8 cellular contexts compared by ENCODE assay signal in genomic region chr22:49936018-49936972, GRCh38. TPM values are rescaled to one million over a fixed set of nuclear protein-coding genes. Genes with fewer than 3 reads are reported as not detected.
DNase-seq lines count a peak whose midpoint lies in the region; ATAC-seq and TF ChIP-seq lines count a peak whose summit lies in the region.

No MANE protein-coding gene starts in this region.

- peak overlapping the region; percentile 57 for H3K27ac ChIP-seq in CD8-positive, alpha-beta memory T cell (ENCODE audit: low read depth, low read length)
- H3K27ac ChIP-seq in RWPE2 (ENCODE audit: poor library complexity, severe bottlenecking) (peak overlapping the region; percentile 33), gastroesophageal sphincter (peak overlapping the region; percentile 62 to 98 (median 93)), testis (peak overlapping the region; percentile 44 to 95)

- 35% methylated on average over 7 of the region's 52 CpGs; no CpG with 5 or more reads in 1 of the 2 donors for WGBS in gastroesophageal sphincter (ENCODE audit: low coverage in 1 of 2), 2 donors
- whole genome bisulfite sequencing in testis, 2 donors = 6 to 17% methylated on average over 13 to 51 of the region's 52 CpGs

- H3K36me3 Mint-ChIP-seq in CD8-positive, alpha-beta memory T cell = no peaks in the 10 kb centered on the region

- no peak for TF ChIP-seq EP300 in gastroesophageal sphincter (IDR thresholded peaks at IDR 0.05)

- H3K36me3 ChIP-seq in CD8-positive, alpha-beta memory T cell (ENCODE audit: insufficient read depth, low read length) = no peaks in the 10 kb centered on the region
- H3K36me3 ChIP-seq in RWPE2 (ENCODE audit: low read depth) = no peaks in the 10 kb centered on the region
- H3K36me3 ChIP-seq in gastroesophageal sphincter = no peaks in the 10 kb centered on the region
- H3K36me3 ChIP-seq in testis (ENCODE audit: low read depth, missing control alignments) = no peaks in the 10 kb centered on the region

- intact Hi-C loops in testis (cut with DNase I; ENCODE audit: low total_unique reads) = no loop called here

- DNase-seq in CD8-positive, alpha-beta memory T cell = peak; percentile 84 to 93 (median 87)
- DNase-seq in HK-2 (ENCODE audit: unreplicated experiment) = peak; percentile 93
- DNase-seq in RWPE2 (ENCODE audit: low spot score) = no peak
- DNase-seq in activated gamma-delta T cell treated with Interleukin-2 at 50 U/mL for 16 hours = peak; percentile 79
- DNase-seq in occipital lobe (lab: John Stamatoyannopoulos, UW) = peak; percentile 60
- peak; percentile 94 for DNase-seq in testis

- H3K4me1 ChIP-seq in CD8-positive, alpha-beta memory T cell (ENCODE audit: insufficient read depth, low read length) = peaks cover 20% of the 10 kb centered on the region
- H3K4me1 ChIP-seq in RWPE2 (ENCODE audit: insufficient read depth, poor library complexity, severe bottlenecking) (peaks cover 10% of the 10 kb centered on the region), gastroesophageal sphincter (peaks cover 0 to 74% (median 37%) of the 10 kb centered on the region in 3 donors), testis (peaks cover 44% of the 10 kb centered on the region)

- H3K4me3 ChIP-seq in CD8-positive, alpha-beta memory T cell (ENCODE audit: low read length) = peak overlapping the region; percentile 32
- H3K4me3 ChIP-seq in RWPE2 (ENCODE audit: severe bottlenecking) (peak overlapping the region; percentile 16), gastroesophageal sphincter (peak overlapping the region; percentile 49 to 61), testis (peak overlapping the region in 1 of 2 donors; percentile 29)

- POLR2A ChIA-PET in CD8-positive, alpha-beta memory T cell (lab: Charles Lee) = interaction anchor here (0.5 to 1.4 kb wide), 6 partner anchors 20 to 85 kb away, joined by 3 to 8 read pairs (median 4); partner anchors contain the start of gene PIM3

- TF ChIP-seq CTCF in RWPE2 (IDR thresholded peaks at IDR 0.05; ENCODE audit: poor library complexity, severe bottlenecking) (no peak), gastroesophageal sphincter (IDR thresholded peaks at IDR 0.05) (peak in 1 of 4 experiments; percentile 12), testis (IDR thresholded peaks at IDR 0.05) (no peak)

- peak; percentile 44 for ATAC-seq in GM19467 (IDR thresholded peaks at IDR 0.05; ENCODE audit: unreplicated experiment)
- ATAC-seq in RWPE2 (ENCODE audit: low read depth) = peak; percentile 69
- peak; percentile 84 for ATAC-seq in gastroesophageal sphincter

- peaks cover 6 to 22% (median 9%) of the 10 kb centered on the region in 3 donors for H3K4me1 Mint-ChIP-seq in CD8-positive, alpha-beta memory T cell

- H3K9me3 Mint-ChIP-seq in CD8-positive, alpha-beta memory T cell = no peaks in the 10 kb centered on the region

- CTCF ChIA-PET in CD8-positive, alpha-beta memory T cell (lab: Charles Lee) = interaction anchor here (0.9 to 1.4 kb wide), 6 partner anchors 8 to 127 kb away, joined by 3 to 5 read pairs (median 4); no protein-coding TSS in a partner anchor

- H3K27me3 ChIP-seq in CD8-positive, alpha-beta memory T cell (ENCODE audit: insufficient read depth, low read length, poor library complexity, severe bottlenecking) = no peaks in the 10 kb centered on the region
- H3K27me3 ChIP-seq in RWPE2 (ENCODE audit: insufficient read depth, poor library complexity, severe bottlenecking) = no peaks in the 10 kb centered on the region
- no peaks in the 10 kb centered on the region for H3K27me3 ChIP-seq in gastroesophageal sphincter
- no peaks in the 10 kb centered on the region for H3K27me3 ChIP-seq in testis

- no peaks in the 10 kb centered on the region for H3K27me3 Mint-ChIP-seq in CD8-positive, alpha-beta memory T cell

- H3K9me3 ChIP-seq in CD8-positive, alpha-beta memory T cell (ENCODE audit: low read length) = no peaks in the 10 kb centered on the region
- no peaks in the 10 kb centered on the region for H3K9me3 ChIP-seq in RWPE2 (ENCODE audit: severe bottlenecking)
- H3K9me3 ChIP-seq in gastroesophageal sphincter = no peaks in the 10 kb centered on the region
- no peaks in the 10 kb centered on the region for H3K9me3 ChIP-seq in testis

- peak overlapping the region; percentile 54 to 90 (median 61) for H3K4me3 Mint-ChIP-seq in CD8-positive, alpha-beta memory T cell

- peak in 1 of 2 donors; percentile 39 for TF ChIP-seq POLR2A in gastroesophageal sphincter (IDR thresholded peaks at IDR 0.05)
- TF ChIP-seq POLR2A in testis (IDR thresholded peaks at IDR 0.05) = no peak

- peak overlapping the region; percentile 59 to 94 (median 86) for H3K27ac Mint-ChIP-seq in CD8-positive, alpha-beta memory T cell

RNA-seq across cellular contexts. Expression of gene CRELD2, which starts 17.9 kb away (rescaled TPM):
- 10 to 100 TPM; 49.4 to 50.7 TPM for total RNA-seq in CD8-positive, alpha-beta memory T cell
- 53.2 TPM for polyA plus RNA-seq in CD8-positive, alpha-beta memory T cell
- 10 to 100 TPM; 21.9 to 36.2 (median 30.9) TPM for total RNA-seq in gastroesophageal sphincter
- total RNA-seq in occipital lobe = 17.5 TPM
- total RNA-seq in testis = 10 to 100 TPM; 57.9 to 64.2 TPM
- 58.3 TPM for polyA plus RNA-seq in testis (ENCODE audit: insufficient read depth, low read depth, low replicate concordance)

RNA-seq across cellular contexts. Expression of gene ALG12, which starts 18.1 kb away (rescaled TPM):
- total RNA-seq in CD8-positive, alpha-beta memory T cell = 10 to 100 TPM; 21.0 TPM
- 21.8 TPM for polyA plus RNA-seq in CD8-positive, alpha-beta memory T cell
- total RNA-seq in gastroesophageal sphincter (10 to 100 TPM; 18.8 to 30.0 (median 22.6) TPM), occipital lobe (11.7 TPM), testis (10 to 100 TPM; 11.9 to 18.3 TPM)
- polyA plus RNA-seq in testis (ENCODE audit: insufficient read depth, low read depth, low replicate concordance) = 10.6 TPM

RNA-seq across cellular contexts. Expression of gene PIM3, which starts 24.3 kb away (rescaled TPM):
- 100 to 1,000 TPM; 202 to 227 TPM for total RNA-seq in CD8-positive, alpha-beta memory T cell
- polyA plus RNA-seq in CD8-positive, alpha-beta memory T cell = 39.3 TPM
- total RNA-seq in gastroesophageal sphincter (10 to 100 TPM; 30.0 to 58.3 (median 46.4) TPM), occipital lobe (13.1 TPM), testis (10 to 100 TPM; 68.2 to 89.9 TPM)
- 50.8 TPM for polyA plus RNA-seq in testis (ENCODE audit: insufficient read depth, low read depth, low replicate concordance)

Comparison
In these comparisons a context has a peak if more than half of its experiments do, and no peak if none do; other contexts are left out.
1. H3K27ac ChIP-seq: peak in every context shown above with its lines; median percentile 93 in gastroesophageal sphincter; 70 in testis; 57 in CD8-positive, alpha-beta memory T cell; 33 in RWPE2.